Comparison of ENCODE assay signal across 1 cellular context in genomic region chr4:84171871-84172270, GRCh38.
TF ChIP-seq lines count a peak whose summit lies in the region.

No MANE protein-coding gene starts in this region.

TF ChIP-seq in HCT116, 20 proteins besides CTCF, POLR2A, EP300 and RAD21 (continued from another document):
- TF ChIP-seq ZBTB33 (IDR thresholded peaks at IDR 0.05; ENCODE audit: extremely low read depth, insufficient replicate concordance, low read length): no peak
- TF ChIP-seq SRF (IDR thresholded peaks at IDR 0.05; ENCODE audit: low read depth): no peak
- TF ChIP-seq REST (IDR thresholded peaks at IDR 0.05; ENCODE audit: low read depth): no peak
- TF ChIP-seq FOSL1 (IDR thresholded peaks at IDR 0.05; ENCODE audit: low read depth): no peak
- TF ChIP-seq JUND (IDR thresholded peaks at IDR 0.05): no peak
- no peak for TF ChIP-seq ZFX (IDR thresholded peaks at IDR 0.05)
- no peak for TF ChIP-seq EGR1 (IDR thresholded peaks at IDR 0.05; ENCODE audit: low read depth)
- no peak for TF ChIP-seq CEBPB (IDR thresholded peaks at IDR 0.05; ENCODE audit: low read depth)
TF ChIP-seq in HCT116: peak in this region for 0.
